1 cellular context compared by ENCODE assay signal in genomic region chr11:112026784-112027410, GRCh38. TPM values are rescaled to one million over a fixed set of nuclear protein-coding genes. Genes with fewer than 3 reads are reported as not detected.
"Had no signal": no experiment of that assay in that cellular context is flagged by ENCODE, and none has a peak within 500 bp of the region (broad histone marks: within the 10 kb centered on the region; RNA-seq: fewer than 3 reads in every experiment).

No MANE protein-coding gene starts in this region.

RNA-seq across cellular contexts. Expression of gene PIH1D2, which starts 46.9 kb away (rescaled TPM):
- total RNA-seq: ascending aorta had no signal
